Comparison of ENCODE assay signal across 27 cellular contexts in genomic region chr11:62392506-62392905, GRCh38. TPM values are rescaled to one million over a fixed set of nuclear protein-coding genes. Genes with fewer than 3 reads are reported as not detected.
"Had no signal": no experiment of that assay in that cellular context is flagged by ENCODE, and none has a peak within 500 bp of the region (broad histone marks: within the 10 kb centered on the region; RNA-seq: fewer than 3 reads in every experiment).

No MANE protein-coding gene starts in this region.

- ATAC-seq: right cardiac atrium; stimulated activated memory B cell treated with anti-CD40 and anti-IgM and Interleukin-4, amounts not matched to agents 10 μg/mL and 1 μg/mL and 100 μg/mL, for 72 hours had no signal

- H3K4me3 ChIP-seq: ascending aorta, left ventricle myocardium inferior, ovary, skin epidermis, stomach, suprapubic skin, tibial nerve, uterus had no signal

- H3K27ac ChIP-seq: ascending aorta, brain microvascular endothelial cell, foreskin keratinocyte, left ventricle myocardium inferior, neutrophil, ovary, skin epidermis, stomach, suprapubic skin had no signal

- H3K27ac Mint-ChIP-seq: nephron; stimulated activated memory B cell treated with anti-CD40 and anti-IgM and Interleukin-4, amounts not matched to agents 10 μg/mL and 1 μg/mL and 100 μg/mL, for 72 hours had no signal

- H3K9me3 ChIP-seq: ascending aorta, left ventricle myocardium inferior, neutrophil, ovary, stomach, suprapubic skin, tibial nerve, uterus had no signal

- H3K9me3 Mint-ChIP-seq: nephron; stimulated activated memory B cell treated with anti-CD40 and anti-IgM and Interleukin-4, amounts not matched to agents 10 μg/mL and 1 μg/mL and 100 μg/mL, for 72 hours had no signal

- DNase-seq: activated CD4-positive, alpha-beta T cell treated with anti-CD3 and anti-CD28 coated beads for 4 hours; activated CD4-positive, alpha-beta T cell treated with anti-CD3 and anti-CD28 coated beads, Interleukin-2, amount 50 U/mL, for 48 hours; activated CD4-positive, CD25-positive, alpha-beta regulatory T cell; activated effector memory CD4-positive, alpha-beta T cell treated with anti-CD3 and anti-CD28 coated beads, Interleukin-2, amount 50 U/mL, for 16 hours; activated naive CD4-positive, alpha-beta T cell treated with anti-CD3 and anti-CD28 coated beads, Interleukin-2, amount 50 U/mL, for 16 hours; activated T-cell treated with anti-CD3 and anti-CD28 coated beads, Interleukin-2, amount 50 U/mL, for 48 hours; brain microvascular endothelial cell; dermis blood vessel endothelial cell; hypothalamus; left ventricle myocardium inferior; right cardiac atrium; stimulated activated CD4-positive, alpha-beta T cell treated with anti-CD3 and anti-CD28 coated beads, Interleukin-2, amount 100 ng/mL, for 24 hours; stomach; T-helper 1 cell; uterus had no signal

- H3K4me3 Mint-ChIP-seq: nephron; stimulated activated memory B cell treated with anti-CD40 and anti-IgM and Interleukin-4, amounts not matched to agents 10 μg/mL and 1 μg/mL and 100 μg/mL, for 72 hours had no signal

- H3K36me3 Mint-ChIP-seq: stimulated activated memory B cell treated with anti-CD40 and anti-IgM and Interleukin-4, amounts not matched to agents 10 μg/mL and 1 μg/mL and 100 μg/mL, for 72 hours had no signal

- H3K36me3 ChIP-seq: ascending aorta, brain microvascular endothelial cell, left ventricle myocardium inferior, ovary, suprapubic skin, tibial nerve, uterus had no signal

- H3K27me3 ChIP-seq: ascending aorta, brain microvascular endothelial cell, foreskin keratinocyte, neutrophil, ovary, stomach, suprapubic skin, tibial nerve, uterus had no signal

- H3K4me1 Mint-ChIP-seq: stimulated activated memory B cell treated with anti-CD40 and anti-IgM and Interleukin-4, amounts not matched to agents 10 μg/mL and 1 μg/mL and 100 μg/mL, for 72 hours had no signal

- H3K27me3 Mint-ChIP-seq: stimulated activated memory B cell treated with anti-CD40 and anti-IgM and Interleukin-4, amounts not matched to agents 10 μg/mL and 1 μg/mL and 100 μg/mL, for 72 hours had no signal

RNA-seq across cellular contexts. Expression of gene SCGB1A1, which starts 26.3 kb away (rescaled TPM):
- total RNA-seq: ascending aorta, dermis blood vessel endothelial cell, foreskin keratinocyte, glomerular endothelial cell, left ventricle myocardium inferior, lung microvascular endothelial cell, pulmonary artery endothelial cell, right cardiac atrium, suprapubic skin, tibial nerve, uterus had no signal
- polyA plus RNA-seq: foreskin keratinocyte, ovary, right cardiac atrium had no signal
